Comparison of ENCODE assay signal across 26 cellular contexts in the genomic region with DNA sequence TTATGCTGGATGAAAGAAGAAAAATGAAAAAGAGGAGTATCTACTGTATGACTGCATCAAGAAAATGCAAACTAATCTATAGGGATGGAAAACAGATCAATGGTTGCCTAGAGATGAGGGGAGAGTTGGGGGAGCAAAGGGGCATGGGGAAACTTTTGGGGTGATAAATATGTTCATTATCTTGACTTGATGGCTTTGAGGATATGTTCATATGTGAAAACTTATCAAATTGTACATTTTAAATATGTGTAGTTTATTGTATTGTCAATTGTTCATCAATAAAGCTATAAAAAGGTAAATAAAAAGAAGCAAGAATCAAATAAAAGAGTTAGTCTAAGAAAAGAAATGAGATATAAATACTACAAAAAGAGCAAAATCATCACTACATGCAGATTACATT. TPM values are rescaled to one million over a fixed set of nuclear protein-coding genes. Genes with fewer than 3 reads are reported as not detected.
"Had no signal": no experiment of that assay in that cellular context is flagged by ENCODE, and none has a peak within 500 bp of the region (broad histone marks: within the 10 kb centered on the region; RNA-seq: fewer than 3 reads in every experiment).

No MANE protein-coding gene starts in this region.

- H3K4me3 ChIP-seq: ascending aorta, breast epithelium, cardiac muscle cell, colonic mucosa, gastrocnemius medialis, heart left ventricle had no signal

- H3K36me3 ChIP-seq: ascending aorta, breast epithelium, cardiac muscle cell, colonic mucosa, gastrocnemius medialis, heart left ventricle had no signal

- DNase-seq: activated CD4-positive, alpha-beta T cell treated with anti-CD3 and anti-CD28 coated beads, Interleukin-2, amount 10 ng/mL, durations not matched to agents 24 days and 14 days; activated CD4-positive, CD25-positive, alpha-beta regulatory T cell; activated CD4-positive, CD25-positive, alpha-beta regulatory T cell treated with anti-CD3 and anti-CD28 coated beads, Interleukin-2, amount 50 U/mL, for 72 hours; activated CD8-positive, alpha-beta memory T cell treated with anti-CD3 and anti-CD28 coated beads, Interleukin-2, amount 50 U/mL, for 4 hours; activated CD8-positive, alpha-beta T cell treated with anti-CD3 and anti-CD28 coated beads, Interleukin-2, amount 10 ng/mL, durations not matched to agents 7 days and 5 days; activated gamma-delta T cell; activated naive CD4-positive, alpha-beta T cell; activated naive CD4-positive, alpha-beta T cell treated with anti-CD3 and anti-CD28 coated beads, Interleukin-2, amount 10 ng/mL, durations not matched to agents 7 days and 5 days; activated naive CD8-positive, alpha-beta T cell treated with anti-CD3 and anti-CD28 coated beads, Interleukin-2, amount 10 ng/mL, durations not matched to agents 7 days and 5 days; activated T-cell treated with anti-CD3 and anti-CD28 coated beads, Interleukin-2, amount 50 U/mL, for 1 hour; activated T-cell treated with anti-CD3 and anti-CD28 coated beads, Interleukin-2, amount 50 U/mL, for 48 hours; central memory CD4-positive, alpha-beta T cell; cerebellar nuclear complex; colonic mucosa; effector CD8-positive, alpha-beta T cell; foreskin fibroblast; gastrocnemius medialis; glutamatergic neuron; heart left ventricle had no signal

- H3K27ac ChIP-seq: ascending aorta, breast epithelium, cardiac muscle cell, colonic mucosa, epithelial cell of prostate, gastrocnemius medialis, heart left ventricle had no signal

- H3K9me3 ChIP-seq: ascending aorta, breast epithelium, colonic mucosa, gastrocnemius medialis, heart left ventricle had no signal

- FAIRE-seq: endometrium, endothelial cell of umbilical vein had no signal

- H3K27me3 ChIP-seq: ascending aorta, breast epithelium, cardiac muscle cell, colonic mucosa had no signal

- H3K4me1 ChIP-seq: ascending aorta, breast epithelium, colonic mucosa, gastrocnemius medialis, heart left ventricle had no signal

- ATAC-seq: activated CD8-positive, alpha-beta T cell treated with anti-CD3 and anti-CD28 coated beads, Interleukin-2, amount 10 ng/mL, durations not matched to agents 7 days and 5 days; activated naive CD4-positive, alpha-beta T cell treated with anti-CD3 and anti-CD28 coated beads, Interleukin-2, amount 50 U/mL, for 72 hours; gastrocnemius medialis; heart left ventricle had no signal

RNA-seq across cellular contexts. Expression of a gene that starts 19.7 kb away (rescaled TPM):
- total RNA-seq: ascending aorta had no signal
